Comparison of ENCODE assay signal across 11 cellular contexts in the genomic region with DNA sequence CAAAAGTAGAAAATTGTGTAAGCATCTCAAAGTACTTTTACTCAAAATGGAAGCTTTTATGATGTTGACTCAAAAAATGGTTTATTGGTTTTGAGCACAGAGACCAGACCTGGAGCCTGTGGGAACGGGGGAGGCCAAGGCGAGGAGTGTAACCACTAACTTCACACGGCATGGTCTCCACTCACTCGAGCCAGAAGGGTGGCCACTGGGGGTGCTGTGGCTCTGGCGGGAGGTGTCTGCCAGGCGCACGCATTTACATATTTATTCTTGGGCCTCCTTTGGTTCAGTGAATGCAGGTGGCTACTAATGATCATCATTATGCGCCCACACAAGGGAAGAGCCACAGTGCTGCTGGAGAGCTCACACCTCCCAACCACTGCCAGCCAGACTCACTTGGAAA.
A peak's percentile ranks its signal among the peaks of the same experiment; 100 is the strongest.
DNase-seq lines count a peak whose midpoint lies in the region; ATAC-seq, FAIRE-seq and TF ChIP-seq lines count a peak whose summit lies in the region.
"Had no signal": no experiment of that assay in that cellular context is flagged by ENCODE, and none has a peak within 500 bp of the region (broad histone marks: within the 10 kb centered on the region; RNA-seq: fewer than 3 reads in every experiment).

No MANE protein-coding gene starts in this region.

- no peak overlapping the region for H3K27ac Mint-ChIP-seq in naive thymus-derived CD8-positive, alpha-beta T cell
- H3K27ac Mint-ChIP-seq: activated B cell treated with CpG ODN at 0.5 μM for 24 hours had no signal

- no peaks in the 10 kb centered on the region for H3K9me3 ChIP-seq in neuronal stem cell (replicated peaks in 1 of 2; ENCODE audit: control insufficient read depth in 2 of 2, insufficient read depth in 1 of 2, low read depth in 1 of 2, low read length in 2 of 2)
- H3K9me3 ChIP-seq in psoas muscle: no peaks in the 10 kb centered on the region

- no peak overlapping the region for H3K4me2 ChIP-seq in neuronal stem cell (ENCODE audit: insufficient read depth, low read length, poor library complexity, severe bottlenecking)

- DNase-seq in GM12892 (ENCODE audit: insufficient read length) (peak; percentile 64), NCI-H1092 treated with DMSO at 0.1 percent for 48 hours (lab: John Stamatoyannopoulos, UW) (peak; percentile 81), neuronal stem cell (ENCODE audit: low spot score) (no peak), psoas muscle (no peak), GF-D8 (lab: John Stamatoyannopoulos, UW) (no peak)
- DNase-seq in naive thymus-derived CD8-positive, alpha-beta T cell: no peak
- DNase-seq: activated B cell treated with CpG ODN at 0.5 μM for 24 hours; activated naive CD4-positive, alpha-beta T cell; effector memory CD4-positive, alpha-beta T cell had no signal

- no peak overlapping the region for H2BK120ac ChIP-seq in neuronal stem cell (ENCODE audit: low read depth, low read length)

- H3K4me3 ChIP-seq in neuronal stem cell (ENCODE audit: low read length in 2 of 2) (no peak overlapping the region), psoas muscle (no peak overlapping the region)

- H3K4me1 ChIP-seq in neuronal stem cell (ENCODE audit: control insufficient read depth in 2 of 2, insufficient read depth in 1 of 2, low read depth in 1 of 2, low read length in 2 of 2): peaks cover 36 to 55% of the 10 kb centered on the region in 2 donors
- H3K4me1 ChIP-seq in psoas muscle: peaks cover 61% of the 10 kb centered on the region

- no peaks in the 10 kb centered on the region for H3K36me3 Mint-ChIP-seq in naive thymus-derived CD8-positive, alpha-beta T cell

- H3K4me1 Mint-ChIP-seq in naive thymus-derived CD8-positive, alpha-beta T cell: peaks cover 0 to 4% (median 0%) of the 10 kb centered on the region in 4 donors
- H3K4me1 Mint-ChIP-seq: activated B cell treated with CpG ODN at 0.5 μM for 24 hours had no signal

- no peak overlapping the region for H2BK12ac ChIP-seq in neuronal stem cell (ENCODE audit: low read length)

- peak; percentile 78 for FAIRE-seq in GM12892 (lab: Jason Lieb, UNC)
- FAIRE-seq: islet of Langerhans had no signal

- no peak overlapping the region for H3K14ac ChIP-seq in neuronal stem cell (ENCODE audit: low read length)

- no peaks in the 10 kb centered on the region for H3K79me1 ChIP-seq in neuronal stem cell (ENCODE audit: low read depth, low read length)

- no peak overlapping the region for H2BK15ac ChIP-seq in neuronal stem cell (ENCODE audit: low read length)

- intact Hi-C loops in psoas muscle (cut with DNase I): loop anchor here in 1 of 2 donors (5.0 kb wide), 1 partner anchor 47 kb away; no protein-coding TSS in a partner anchor

- no peak overlapping the region for H4K91ac ChIP-seq in neuronal stem cell (ENCODE audit: low read depth, low read length, poor library complexity)

- H2AK5ac ChIP-seq in neuronal stem cell (ENCODE audit: low read depth, low read length): no peak overlapping the region

- H3K36me3 ChIP-seq in neuronal stem cell (replicated peaks in 1 of 2; ENCODE audit: control insufficient read depth in 2 of 2, insufficient read depth in 2 of 2, low read length in 2 of 2): no peaks in the 10 kb centered on the region
- no peaks in the 10 kb centered on the region for H3K36me3 ChIP-seq in psoas muscle (ENCODE audit: insufficient read depth in 1 of 2, low read depth in 1 of 2)

- no peak for ATAC-seq in naive thymus-derived CD8-positive, alpha-beta T cell
- ATAC-seq in psoas muscle: no peak

- H3K4me3 Mint-ChIP-seq in naive thymus-derived CD8-positive, alpha-beta T cell: no peak overlapping the region
- H3K4me3 Mint-ChIP-seq: activated B cell treated with CpG ODN at 0.5 μM for 24 hours had no signal

- H3K27me3 ChIP-seq in neuronal stem cell (ENCODE audit: control insufficient read depth in 3 of 3, insufficient read depth in 3 of 3, low read depth in 1 of 3, low read length in 3 of 3) (no peaks in the 10 kb centered on the region), psoas muscle (ENCODE audit: insufficient read depth in 3 of 3, low read length in 2 of 3) (no peaks in the 10 kb centered on the region)

- H3K9me3 Mint-ChIP-seq in naive thymus-derived CD8-positive, alpha-beta T cell: no peaks in the 10 kb centered on the region
- H3K9me3 Mint-ChIP-seq: activated B cell treated with CpG ODN at 0.5 μM for 24 hours had no signal

- no CpG with 5 or more reads among the region's 8 CpGs for WGBS in neuronal stem cell (ENCODE audit: extremely low coverage in 2 of 2, insufficient read length in 2 of 2, insufficient replicate concordance in 1 of 2), 2 donors
- 86 to 89% (median 87%) methylated on average over 8 of the region's 8 CpGs for WGBS in psoas muscle, 3 donors

- no peak overlapping the region for H4K8ac ChIP-seq in neuronal stem cell (ENCODE audit: low read depth, low read length)

- no peak overlapping the region for H3K4ac ChIP-seq in neuronal stem cell (ENCODE audit: low read length)

- H3K27me3 Mint-ChIP-seq in naive thymus-derived CD8-positive, alpha-beta T cell: no peaks in the 10 kb centered on the region
- H3K27me3 Mint-ChIP-seq: activated B cell treated with CpG ODN at 0.5 μM for 24 hours had no signal

- H3K27ac ChIP-seq in angular gyrus (ENCODE audit: low read depth, low read length) (peak overlapping the region; percentile 54), neuronal stem cell (replicated peaks; ENCODE audit: low read length) (no peak overlapping the region), psoas muscle (no peak overlapping the region)

- POLR2A ChIA-PET in naive thymus-derived CD8-positive, alpha-beta T cell (lab: Charles Lee): no interaction called here

- H3K23ac ChIP-seq in neuronal stem cell (ENCODE audit: low read depth, low read length, poor library complexity): no peak overlapping the region

- H2BK5ac ChIP-seq in neuronal stem cell (ENCODE audit: low read length): no peak overlapping the region

- H2AFZ ChIP-seq in neuronal stem cell (ENCODE audit: low read length): no peak overlapping the region

- no peak for TF ChIP-seq CTCF in psoas muscle (IDR thresholded peaks at IDR 0.05)

- H3K9ac ChIP-seq in neuronal stem cell (ENCODE audit: low read depth, low read length, poor library complexity): no peak overlapping the region

- peak overlapping the region; percentile 31 for H3K18ac ChIP-seq in neuronal stem cell (ENCODE audit: low read length)

- TF ChIP-seq POLR2A in GM12892 (IDR thresholded peaks at IDR 0.05; ENCODE audit: low read depth, low read length): no peak

Comparison
In these comparisons a context has a peak if more than half of its experiments do, and no peak if none do; other contexts are left out.
1. DNase-seq: peak in GM12892 (single experiment) and NCI-H1092 treated with DMSO at 0.1 percent for 48 hours (single experiment); none in neuronal stem cell (single experiment), naive thymus-derived CD8-positive, alpha-beta T cell (0 of 10), psoas muscle (0 of 2) and GF-D8 (single experiment).